Comparison of ENCODE assay signal across 1 cellular context in genomic region chr14:75981826-75982723, GRCh38.
TF ChIP-seq lines count a peak whose summit lies in the region.

TSS of gene TGFB3 (minus strand) at chr14:75981995. CDS start at chr14:75980893, 1,102 bp downstream.

TF ChIP-seq in GM12878, 131 proteins besides CTCF, POLR2A, EP300 and RAD21 (continued from another document and continues in another):
- TF ChIP-seq PKNOX1 (IDR thresholded peaks at IDR 0.05) = no peak
- no peak for TF ChIP-seq SREBF2 (IDR thresholded peaks at IDR 0.05; ENCODE audit: low read length)
- no peak for TF ChIP-seq CEBPZ (IDR thresholded peaks at IDR 0.05; ENCODE audit: low read depth, low read length)
- TF ChIP-seq E2F8 (IDR thresholded peaks at IDR 0.05; ENCODE audit: low read depth, partially characterized antibody) = no peak
- no peak for TF ChIP-seq STAT1 (conservative IDR thresholded peaks at IDR 0.05)
- no peak for TF ChIP-seq PML (IDR thresholded peaks at IDR 0.05; ENCODE audit: low read length)
- TF ChIP-seq E2F4 (IDR thresholded peaks at IDR 0.05; ENCODE audit: low read depth, low read length) = no peak
- TF ChIP-seq POLR2AphosphoS2 (IDR thresholded peaks at IDR 0.05; ENCODE audit: low read depth, low read length) = no peak
- TF ChIP-seq SRF (IDR thresholded peaks at IDR 0.05; ENCODE audit: low read depth in 2 of 2, low read length in 2 of 2) = no peak
- no peak for TF ChIP-seq HCFC1 (IDR thresholded peaks at IDR 0.05; ENCODE audit: low read length)
- no peak for TF ChIP-seq RFX5 (IDR thresholded peaks at IDR 0.05; ENCODE audit: low read depth, low read length)
- no peak for TF ChIP-seq SIN3A (IDR thresholded peaks at IDR 0.05; ENCODE audit: low read depth, low read length)
- no peak for TF ChIP-seq NFXL1 (IDR thresholded peaks at IDR 0.05; ENCODE audit: borderline replicate concordance)
- TF ChIP-seq MYB (IDR thresholded peaks at IDR 0.05; ENCODE audit: borderline replicate concordance, low read depth, low read length) = no peak
- TF ChIP-seq ATF7 (IDR thresholded peaks at IDR 0.05; ENCODE audit: low read depth) = peak; percentile 57
- no peak for TF ChIP-seq ELK1 (IDR thresholded peaks at IDR 0.05; ENCODE audit: low read depth, low read length)
- no peak for TF ChIP-seq BCLAF1 (IDR thresholded peaks at IDR 0.05)
- TF ChIP-seq CHD1 (IDR thresholded peaks at IDR 0.05; ENCODE audit: low read depth, low read length) = no peak
- peak; percentile 91 for TF ChIP-seq LARP7 (IDR thresholded peaks at IDR 0.05)
- TF ChIP-seq ZNF24 (IDR thresholded peaks at IDR 0.05) = no peak
- peak; percentile 91 for TF ChIP-seq YY1 (IDR thresholded peaks at IDR 0.05; ENCODE audit: low read depth, low read length)
- no peak for TF ChIP-seq SKIL (IDR thresholded peaks at IDR 0.05; ENCODE audit: low read depth, poor library complexity, severe bottlenecking)
- TF ChIP-seq NFIC (IDR thresholded peaks at IDR 0.05; ENCODE audit: low read depth, low read length) = no peak
- TF ChIP-seq BCL11A (IDR thresholded peaks at IDR 0.05; ENCODE audit: low read depth, low read length) = no peak
- no peak for TF ChIP-seq EZH2 (IDR thresholded peaks at IDR 0.05; ENCODE audit: borderline replicate concordance, control insufficient read depth, low read depth, low read length)
- TF ChIP-seq RBBP5 (conservative IDR thresholded peaks at IDR 0.05) = no peak
- no peak for TF ChIP-seq HSF1 (IDR thresholded peaks at IDR 0.05; ENCODE audit: low read depth, low read length)
- no peak for TF ChIP-seq FOXK2 (IDR thresholded peaks at IDR 0.05)
- no peak for TF ChIP-seq E4F1 (IDR thresholded peaks at IDR 0.05; ENCODE audit: borderline replicate concordance, partially characterized antibody)
- TF ChIP-seq TARDBP (IDR thresholded peaks at IDR 0.05; ENCODE audit: borderline replicate concordance) = no peak
- TF ChIP-seq FOXM1 (IDR thresholded peaks at IDR 0.05; ENCODE audit: low read depth, low read length) = no peak
- TF ChIP-seq RELB (IDR thresholded peaks at IDR 0.05; ENCODE audit: low read depth) = no peak
- no peak for TF ChIP-seq MEF2B (IDR thresholded peaks at IDR 0.05; ENCODE audit: partially characterized antibody, poor library complexity, severe bottlenecking)
- no peak for TF ChIP-seq ZZZ3 (IDR thresholded peaks at IDR 0.05; ENCODE audit: control insufficient read depth, insufficient read length, low read depth)
- TF ChIP-seq ZBED1 (IDR thresholded peaks at IDR 0.05; ENCODE audit: borderline replicate concordance) = no peak
- no peak for TF ChIP-seq KLF5 (IDR thresholded peaks at IDR 0.05; ENCODE audit: partially characterized antibody)
- TF ChIP-seq ATF2 (IDR thresholded peaks at IDR 0.05; ENCODE audit: low read length) = no peak
- no peak for TF ChIP-seq CHD4 (IDR thresholded peaks at IDR 0.05)
